Comparison of ENCODE assay signal across 17 cellular contexts in genomic region chr2:234240917-234241316, GRCh38.
DNase-seq lines count a peak whose midpoint lies in the region; ATAC-seq and TF ChIP-seq lines count a peak whose summit lies in the region.
"Had no signal": no experiment of that assay in that cellular context is flagged by ENCODE, and none has a peak within 500 bp of the region (broad histone marks: within the 10 kb centered on the region; RNA-seq: fewer than 3 reads in every experiment).

No MANE protein-coding gene starts in this region.

- no peak overlapping the region for H3K4me3 ChIP-seq in fibroblast of mammary gland (ENCODE audit: control insufficient read depth, low read depth, low read length)
- H3K4me3 ChIP-seq: thoracic aorta had no signal

- ATAC-seq in HG03460 (IDR thresholded peaks at IDR 0.05; ENCODE audit: unreplicated experiment) (no peak), GM19397 (IDR thresholded peaks at IDR 0.05; ENCODE audit: unreplicated experiment) (no peak)
- ATAC-seq: T-cell had no signal

- DNase-seq in GM04504 (ENCODE audit: low read depth) (peak; percentile 71), RPMI7951 (ENCODE audit: low read depth) (peak; percentile 94), fibroblast of mammary gland (ENCODE audit: low read depth) (peak; percentile 97), stromal cell of bone marrow (ENCODE audit: low read depth) (peak; percentile 55), activated T-cell treated with anti-CD3 and anti-CD28 coated beads for 4 hours (no peak)
- DNase-seq: activated B cell treated with CpG ODN at 0.5 μM for 24 hours; activated CD8-positive, alpha-beta memory T cell treated with anti-CD3 and anti-CD28 coated beads, Interleukin-2, amount 50 U/mL, for 4 hours; CD4-positive, alpha-beta T cell; naive B cell; NCI-H1694 treated with DMSO at 0.1 percent for 48 hours; NCI-H510A; OCI-M1; stimulated activated CD4-positive, alpha-beta T cell treated with anti-CD3 and anti-CD28 coated beads, Interleukin-1b, Interleukin-23, amount 100 ng/mL, for 48 hours; T-cell had no signal

- TF ChIP-seq CTCF in fibroblast of mammary gland (conservative IDR thresholded peaks at IDR 0.05; ENCODE audit: control insufficient read depth, insufficient read depth, low read depth, low read length), result no peak
